16 cellular contexts compared by ENCODE assay signal in genomic region chr15:85019815-85020590, GRCh38. TPM values are rescaled to one million over a fixed set of nuclear protein-coding genes. Genes with fewer than 3 reads are reported as not detected.
A peak's percentile ranks its signal among the peaks of the same experiment; 100 is the strongest.
DNase-seq lines count a peak whose midpoint lies in the region; ATAC-seq, FAIRE-seq and TF ChIP-seq lines count a peak whose summit lies in the region.
"Had no signal": no experiment of that assay in that cellular context is flagged by ENCODE, and none has a peak within 500 bp of the region (broad histone marks: within the 10 kb centered on the region; RNA-seq: fewer than 3 reads in every experiment).

No MANE protein-coding gene starts in this region.

- no peak overlapping the region for H3K27ac ChIP-seq in astrocyte (ENCODE audit: low read depth, low read length)

- no peak overlapping the region for H2AFZ ChIP-seq in astrocyte (ENCODE audit: low read depth, low read length)

- no peak overlapping the region for H3K4me3 Mint-ChIP-seq in activated CD8-positive, alpha-beta T cell treated with anti-CD3 and anti-CD28 coated beads for 36 hours
- no peak overlapping the region for H3K4me3 Mint-ChIP-seq in activated CD8-positive, alpha-beta T cell treated with anti-CD3 and anti-CD28 coated beads, Interleukin-2, amount 10 ng/mL, durations not matched to agents 7 days and 5 days
- no peak overlapping the region for H3K4me3 Mint-ChIP-seq in astrocyte (ENCODE audit: unreplicated experiment)
- H3K4me3 Mint-ChIP-seq: CD4-positive, alpha-beta memory T cell had no signal

- TF ChIP-seq CTCF in activated CD8-positive, alpha-beta T cell treated with anti-CD3 and anti-CD28 coated beads for 36 hours (IDR thresholded peaks at IDR 0.05), result no peak
- no peak for TF ChIP-seq CTCF in astrocyte (IDR thresholded peaks at IDR 0.05; ENCODE audit: insufficient read depth, low read depth, low read length)

- H3K4me2 ChIP-seq in astrocyte (ENCODE audit: low read length), result no peak overlapping the region
- H3K4me2 ChIP-seq in skeletal muscle satellite cell (ENCODE audit: low read length), result peak overlapping the region; percentile 26

- CTCF ChIA-PET in activated CD8-positive, alpha-beta T cell treated with anti-CD3 and anti-CD28 coated beads for 36 hours (lab: Charles Lee), result no interaction called here
- CTCF ChIA-PET in activated CD8-positive, alpha-beta T cell treated with anti-CD3 and anti-CD28 coated beads, Interleukin-2, amount 10 ng/mL, durations not matched to agents 7 days and 5 days (lab: Charles Lee), result no interaction called here

- POLR2A ChIA-PET in activated CD8-positive, alpha-beta T cell treated with anti-CD3 and anti-CD28 coated beads for 36 hours (lab: Charles Lee), result no interaction called here
- POLR2A ChIA-PET in activated CD8-positive, alpha-beta T cell treated with anti-CD3 and anti-CD28 coated beads, Interleukin-2, amount 10 ng/mL, durations not matched to agents 7 days and 5 days (lab: Charles Lee), result no interaction called here

- H3K4me1 Mint-ChIP-seq in activated CD8-positive, alpha-beta T cell treated with anti-CD3 and anti-CD28 coated beads for 36 hours (ENCODE audit: low read depth), result peaks cover 23% of the 10 kb centered on the region
- H3K4me1 Mint-ChIP-seq in activated CD8-positive, alpha-beta T cell treated with anti-CD3 and anti-CD28 coated beads, Interleukin-2, amount 10 ng/mL, durations not matched to agents 7 days and 5 days (ENCODE audit: low read depth), result peaks cover 8% of the 10 kb centered on the region
- H3K4me1 Mint-ChIP-seq in astrocyte (ENCODE audit: low read depth, unreplicated experiment), result peaks cover 10% of the 10 kb centered on the region

- peaks cover 62% of the 10 kb centered on the region for H3K79me2 ChIP-seq in astrocyte (ENCODE audit: insufficient read depth, low read length)

- no peaks in the 10 kb centered on the region for H3K27me3 Mint-ChIP-seq in activated CD8-positive, alpha-beta T cell treated with anti-CD3 and anti-CD28 coated beads for 36 hours
- H3K27me3 Mint-ChIP-seq in activated CD8-positive, alpha-beta T cell treated with anti-CD3 and anti-CD28 coated beads, Interleukin-2, amount 10 ng/mL, durations not matched to agents 7 days and 5 days (ENCODE audit: low read depth), result no peaks in the 10 kb centered on the region
- H3K27me3 Mint-ChIP-seq in astrocyte (ENCODE audit: low read depth, unreplicated experiment), result no peaks in the 10 kb centered on the region
- H3K27me3 Mint-ChIP-seq: CD4-positive, alpha-beta memory T cell had no signal

- no peak for FAIRE-seq in astrocyte (lab: Jason Lieb, UNC)
- FAIRE-seq: A204.1, GM12891 had no signal

- DNase-seq in activated CD8-positive, alpha-beta T cell treated with anti-CD3 and anti-CD28 coated beads for 36 hours, result peak; percentile 10
- DNase-seq in activated CD8-positive, alpha-beta T cell treated with anti-CD3 and anti-CD28 coated beads, Interleukin-2, amount 10 ng/mL, durations not matched to agents 7 days and 5 days, result no peak
- DNase-seq in astrocyte (ENCODE audit: low read depth) (peak; percentile 63), T-helper 9 cell (no peak), LoVo (ENCODE audit: low spot score) (no peak)
- DNase-seq: activated T-cell treated with anti-CD3 and anti-CD28 coated beads, Interleukin-2, amount 50 U/mL, for 1 hour; CD4-positive, alpha-beta memory T cell; effector CD4-positive, alpha-beta T cell; mesenchymal stem cell; NCI-H1105 treated with DMSO at 0.1 percent for 48 hours; NCI-H446 had no signal

- no peaks in the 10 kb centered on the region for H3K9me3 Mint-ChIP-seq in activated CD8-positive, alpha-beta T cell treated with anti-CD3 and anti-CD28 coated beads for 36 hours
- H3K9me3 Mint-ChIP-seq in activated CD8-positive, alpha-beta T cell treated with anti-CD3 and anti-CD28 coated beads, Interleukin-2, amount 10 ng/mL, durations not matched to agents 7 days and 5 days (ENCODE audit: insufficient read depth), result no peaks in the 10 kb centered on the region
- H3K9me3 Mint-ChIP-seq in astrocyte (ENCODE audit: unreplicated experiment), result no peaks in the 10 kb centered on the region
- H3K9me3 Mint-ChIP-seq: CD4-positive, alpha-beta memory T cell had no signal

- H4K20me1 ChIP-seq in astrocyte (ENCODE audit: insufficient read depth, low read length), result peaks cover 61% of the 10 kb centered on the region

- intact Hi-C loops in activated CD8-positive, alpha-beta T cell treated with anti-CD3 and anti-CD28 coated beads for 36 hours (cut with micrococcal nuclease), result no loop called here

- H3K4me3 ChIP-seq in astrocyte (ENCODE audit: insufficient read depth, low read depth, low read length), result no peak overlapping the region
- H3K4me3 ChIP-seq in skeletal muscle satellite cell (ENCODE audit: low read length), result no peak overlapping the region

- no peak overlapping the region for H3K27ac Mint-ChIP-seq in activated CD8-positive, alpha-beta T cell treated with anti-CD3 and anti-CD28 coated beads for 36 hours
- no peak overlapping the region for H3K27ac Mint-ChIP-seq in activated CD8-positive, alpha-beta T cell treated with anti-CD3 and anti-CD28 coated beads, Interleukin-2, amount 10 ng/mL, durations not matched to agents 7 days and 5 days
- H3K27ac Mint-ChIP-seq in astrocyte (ENCODE audit: unreplicated experiment), result no peak overlapping the region
- H3K27ac Mint-ChIP-seq: CD4-positive, alpha-beta memory T cell had no signal

- H3K4me1 ChIP-seq in astrocyte (ENCODE audit: insufficient read depth, low read length), result peaks cover 10% of the 10 kb centered on the region
- H3K4me1 ChIP-seq in skeletal muscle satellite cell (ENCODE audit: control insufficient read depth, insufficient read depth, low read length), result peaks cover 14% of the 10 kb centered on the region

- H3K36me3 ChIP-seq in astrocyte (ENCODE audit: insufficient read depth, low read length) (no peaks in the 10 kb centered on the region), skeletal muscle satellite cell (ENCODE audit: insufficient read depth, low read length) (no peaks in the 10 kb centered on the region)

- H3K9me3 ChIP-seq in astrocyte (ENCODE audit: insufficient read depth, low read depth, low read length), result no peaks in the 10 kb centered on the region
- H3K9me3 ChIP-seq in skeletal muscle satellite cell (replicated peaks; ENCODE audit: low read length), result no peaks in the 10 kb centered on the region

- peak; percentile 27 for ATAC-seq in activated CD8-positive, alpha-beta T cell treated with anti-CD3 and anti-CD28 coated beads for 36 hours
- no peak for ATAC-seq in activated CD8-positive, alpha-beta T cell treated with anti-CD3 and anti-CD28 coated beads, Interleukin-2, amount 10 ng/mL, durations not matched to agents 7 days and 5 days
- ATAC-seq in HG02981 (IDR thresholded peaks at IDR 0.05; ENCODE audit: unreplicated experiment), result peak; percentile 63
- no peak for ATAC-seq in HG03520 (IDR thresholded peaks at IDR 0.05; ENCODE audit: unreplicated experiment)

- no peaks in the 10 kb centered on the region for H3K36me3 Mint-ChIP-seq in activated CD8-positive, alpha-beta T cell treated with anti-CD3 and anti-CD28 coated beads for 36 hours (ENCODE audit: low read depth)
- no peaks in the 10 kb centered on the region for H3K36me3 Mint-ChIP-seq in activated CD8-positive, alpha-beta T cell treated with anti-CD3 and anti-CD28 coated beads, Interleukin-2, amount 10 ng/mL, durations not matched to agents 7 days and 5 days (ENCODE audit: low read depth)
- no peaks in the 10 kb centered on the region for H3K36me3 Mint-ChIP-seq in astrocyte (ENCODE audit: low read depth, unreplicated experiment)

- H3K27me3 ChIP-seq in astrocyte (ENCODE audit: insufficient read depth, low read length) (no peaks in the 10 kb centered on the region), skeletal muscle satellite cell (ENCODE audit: control insufficient read depth, insufficient read depth, low read length) (no peaks in the 10 kb centered on the region)

- no peak overlapping the region for H3K9ac ChIP-seq in astrocyte (ENCODE audit: low read length)
- no peak overlapping the region for H3K9ac ChIP-seq in skeletal muscle satellite cell (ENCODE audit: low read depth, low read length)

RNA-seq across cellular contexts. Expression of gene PDE8A, which starts 38.3 kb away (rescaled TPM):
- total RNA-seq in activated CD8-positive, alpha-beta T cell treated with anti-CD3 and anti-CD28 coated beads for 36 hours, result 10 to 100 TPM; 23.2 to 24.4 TPM
- total RNA-seq in activated CD8-positive, alpha-beta T cell treated with anti-CD3 and anti-CD28 coated beads, Interleukin-2, amount 10 ng/mL, durations not matched to agents 7 days and 5 days, result 10 to 100 TPM; 12.6 to 12.8 TPM
- total RNA-seq in astrocyte, result 16.3 and 18.0 TPM in 2 replicates
- total RNA-seq in skeletal muscle satellite cell (2012; rRNA removed), result 17.0 and 17.5 TPM in 2 replicates

Comparison
In these comparisons a context has a peak if more than half of its experiments do, and no peak if none do; other contexts are left out.
1. ATAC-seq: peak in activated CD8-positive, alpha-beta T cell treated with anti-CD3 and anti-CD28 coated beads for 36 hours (single experiment) and HG02981 (single experiment); none in activated CD8-positive, alpha-beta T cell treated with anti-CD3 and anti-CD28 coated beads, Interleukin-2, amount 10 ng/mL, durations not matched to agents 7 days and 5 days (single experiment) and HG03520 (single experiment).
2. DNase-seq: peak in activated CD8-positive, alpha-beta T cell treated with anti-CD3 and anti-CD28 coated beads for 36 hours (single experiment) and astrocyte (single experiment); none in activated CD8-positive, alpha-beta T cell treated with anti-CD3 and anti-CD28 coated beads, Interleukin-2, amount 10 ng/mL, durations not matched to agents 7 days and 5 days (single experiment), T-helper 9 cell (single experiment) and LoVo (single experiment).